ENCODE assay signal across 27 cellular contexts in the genomic region with DNA sequence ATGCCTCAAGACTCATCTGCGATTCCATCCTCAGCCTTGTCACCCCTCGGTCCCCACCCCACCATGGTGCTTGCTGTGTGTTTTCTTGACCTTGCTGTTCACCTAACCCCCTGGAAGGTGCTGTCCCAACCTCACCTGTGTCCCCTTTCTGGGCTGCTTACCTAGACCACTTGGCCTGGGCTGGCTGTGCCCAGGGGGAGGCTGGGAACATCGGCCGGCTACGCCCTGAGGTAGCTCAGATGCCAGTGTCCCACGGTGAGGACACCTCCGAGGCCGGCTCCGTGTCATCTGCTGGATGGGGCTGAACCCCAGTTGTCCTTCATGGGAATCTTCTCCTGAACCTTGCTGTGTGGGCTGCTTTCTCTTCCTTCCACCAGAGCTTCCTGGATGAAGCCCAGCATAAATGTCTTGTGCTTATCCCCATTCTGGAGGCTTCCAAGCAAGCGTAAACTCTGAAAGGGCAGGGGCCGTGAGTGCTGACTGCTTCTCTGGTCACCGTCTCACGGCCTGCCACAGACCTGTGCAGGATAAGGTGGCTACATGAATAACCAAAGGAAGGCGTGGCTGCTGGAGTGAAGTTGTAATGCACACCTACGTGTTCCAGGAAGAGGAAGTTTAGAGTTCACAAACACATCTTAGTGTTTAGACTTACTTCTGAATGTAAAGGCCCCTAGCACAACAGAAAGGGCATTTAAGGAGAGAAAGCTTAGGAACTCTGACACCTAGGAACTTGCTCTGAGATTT.
A peak's percentile ranks its signal among the peaks of the same experiment; 100 is the strongest.
DNase-seq lines count a peak whose midpoint lies in the region; ATAC-seq and TF ChIP-seq lines count a peak whose summit lies in the region.
"Had no signal": no experiment of that assay in that cellular context is flagged by ENCODE, and none has a peak within 500 bp of the region (broad histone marks: within the 10 kb centered on the region; RNA-seq: fewer than 3 reads in every experiment).

No MANE protein-coding gene starts in this region.

- TF ChIP-seq EP300 in upper lobe of left lung (IDR thresholded peaks at IDR 0.05) (no peak), tibial nerve (IDR thresholded peaks at IDR 0.05) (no peak)

- no peak overlapping the region for H3K27ac Mint-ChIP-seq in activated naive CD8-positive, alpha-beta T cell
- H3K27ac Mint-ChIP-seq in activated naive CD8-positive, alpha-beta T cell treated with anti-CD3 and anti-CD28 coated beads for 36 hours: no peak overlapping the region
- H3K27ac Mint-ChIP-seq in activated T-helper 17 cell treated with anti-CD3 and anti-CD28 coated beads, Interleukin-2, amount 50 U/mL, for 72 hours: peak overlapping the region; percentile 63
- H3K27ac Mint-ChIP-seq: activated naive CD4-positive, alpha-beta T cell treated with anti-CD3 and anti-CD28 coated beads, Interleukin-2, amount 50 U/mL, for 24 hours; IgD-negative memory B cell; natural killer cell had no signal

- H3K4me3 ChIP-seq in left lung (peak overlapping the region; percentile 9 to 20), upper lobe of left lung (peak overlapping the region in 3 of 4 donors; percentile 15 to 31 (median 21)), tibial nerve (no peak overlapping the region)
- H3K4me3 ChIP-seq: MG63, pancreas had no signal

- peaks cover 3% of the 10 kb centered on the region for H3K27me3 Mint-ChIP-seq in activated naive CD8-positive, alpha-beta T cell
- peaks cover 6% of the 10 kb centered on the region for H3K27me3 Mint-ChIP-seq in activated naive CD8-positive, alpha-beta T cell treated with anti-CD3 and anti-CD28 coated beads for 36 hours
- H3K27me3 Mint-ChIP-seq in activated T-helper 17 cell treated with anti-CD3 and anti-CD28 coated beads, Interleukin-2, amount 50 U/mL, for 72 hours: no peaks in the 10 kb centered on the region

- no peaks in the 10 kb centered on the region for H3K9me3 Mint-ChIP-seq in activated naive CD8-positive, alpha-beta T cell (ENCODE audit: low read depth)
- no peaks in the 10 kb centered on the region for H3K9me3 Mint-ChIP-seq in activated naive CD8-positive, alpha-beta T cell treated with anti-CD3 and anti-CD28 coated beads for 36 hours
- no peaks in the 10 kb centered on the region for H3K9me3 Mint-ChIP-seq in activated T-helper 17 cell treated with anti-CD3 and anti-CD28 coated beads, Interleukin-2, amount 50 U/mL, for 72 hours
- H3K9me3 Mint-ChIP-seq: activated naive CD4-positive, alpha-beta T cell treated with anti-CD3 and anti-CD28 coated beads, Interleukin-2, amount 50 U/mL, for 24 hours; natural killer cell had no signal

- H3K4me3 Mint-ChIP-seq in activated naive CD8-positive, alpha-beta T cell: peak overlapping the region; percentile 22
- H3K4me3 Mint-ChIP-seq in activated naive CD8-positive, alpha-beta T cell treated with anti-CD3 and anti-CD28 coated beads for 36 hours: no peak overlapping the region
- H3K4me3 Mint-ChIP-seq in activated T-helper 17 cell treated with anti-CD3 and anti-CD28 coated beads, Interleukin-2, amount 50 U/mL, for 72 hours: peak overlapping the region; percentile 77
- H3K4me3 Mint-ChIP-seq: activated naive CD4-positive, alpha-beta T cell treated with anti-CD3 and anti-CD28 coated beads, Interleukin-2, amount 50 U/mL, for 24 hours; natural killer cell had no signal

- TF ChIP-seq POLR2A in upper lobe of left lung (IDR thresholded peaks at IDR 0.05): peak in 1 of 4 donors; percentile 54
- TF ChIP-seq POLR2A in tibial nerve (IDR thresholded peaks at IDR 0.05): no peak

- H3K4me1 Mint-ChIP-seq in activated naive CD8-positive, alpha-beta T cell (ENCODE audit: low read depth): no peaks in the 10 kb centered on the region
- no peaks in the 10 kb centered on the region for H3K4me1 Mint-ChIP-seq in activated naive CD8-positive, alpha-beta T cell treated with anti-CD3 and anti-CD28 coated beads for 36 hours
- H3K4me1 Mint-ChIP-seq in activated T-helper 17 cell treated with anti-CD3 and anti-CD28 coated beads, Interleukin-2, amount 50 U/mL, for 72 hours: no peaks in the 10 kb centered on the region
- H3K4me1 Mint-ChIP-seq: activated naive CD4-positive, alpha-beta T cell treated with anti-CD3 and anti-CD28 coated beads, Interleukin-2, amount 50 U/mL, for 24 hours; natural killer cell had no signal

- intact Hi-C loops in left lung (cut with DNase I): no loop called here

- H3K4me1 ChIP-seq in left lung: no peaks in the 10 kb centered on the region
- no peaks in the 10 kb centered on the region for H3K4me1 ChIP-seq in upper lobe of left lung
- no peaks in the 10 kb centered on the region for H3K4me1 ChIP-seq in tibial nerve
- H3K4me1 ChIP-seq: pancreas had no signal

- H3K27me3 ChIP-seq in left lung (no peaks in the 10 kb centered on the region), upper lobe of left lung (no peaks in the 10 kb centered on the region), tibial nerve (no peaks in the 10 kb centered on the region)
- H3K27me3 ChIP-seq: MG63 had no signal

- no peak overlapping the region for H3K27ac ChIP-seq in left lung
- H3K27ac ChIP-seq in upper lobe of left lung: peak overlapping the region in 1 of 4 donors; percentile 23
- H3K27ac ChIP-seq in tibial nerve: no peak overlapping the region
- H3K27ac ChIP-seq: pancreas, WERI-Rb-1 had no signal

- TF ChIP-seq CTCF in left lung (IDR thresholded peaks at IDR 0.05) (no peak), upper lobe of left lung (IDR thresholded peaks at IDR 0.05) (no peak), tibial nerve (IDR thresholded peaks at IDR 0.05) (no peak)

- no peaks in the 10 kb centered on the region for H3K9me3 ChIP-seq in left lung
- no peaks in the 10 kb centered on the region for H3K9me3 ChIP-seq in upper lobe of left lung
- no peaks in the 10 kb centered on the region for H3K9me3 ChIP-seq in tibial nerve
- H3K9me3 ChIP-seq: MG63, pancreas had no signal

- H3K36me3 ChIP-seq in left lung: no peaks in the 10 kb centered on the region
- no peaks in the 10 kb centered on the region for H3K36me3 ChIP-seq in upper lobe of left lung
- no peaks in the 10 kb centered on the region for H3K36me3 ChIP-seq in tibial nerve
- H3K36me3 ChIP-seq: MG63, pancreas, WERI-Rb-1 had no signal

- no peaks in the 10 kb centered on the region for H3K36me3 Mint-ChIP-seq in activated naive CD8-positive, alpha-beta T cell
- no peaks in the 10 kb centered on the region for H3K36me3 Mint-ChIP-seq in activated naive CD8-positive, alpha-beta T cell treated with anti-CD3 and anti-CD28 coated beads for 36 hours
- no peaks in the 10 kb centered on the region for H3K36me3 Mint-ChIP-seq in activated T-helper 17 cell treated with anti-CD3 and anti-CD28 coated beads, Interleukin-2, amount 50 U/mL, for 72 hours (ENCODE audit: low read depth)
- H3K36me3 Mint-ChIP-seq: activated naive CD4-positive, alpha-beta T cell treated with anti-CD3 and anti-CD28 coated beads, Interleukin-2, amount 50 U/mL, for 24 hours; IgD-negative memory B cell; natural killer cell had no signal

- 49 to 54% methylated on average over 8 to 13 of the region's 15 CpGs for WGBS in upper lobe of left lung, 2 donors
- WGBS in tibial nerve, 2 donors: 83 to 91% methylated on average over 14 to 15 of the region's 15 CpGs

- no peak for DNase-seq in activated naive CD8-positive, alpha-beta T cell treated with anti-CD3 and anti-CD28 coated beads for 36 hours
- DNase-seq in left lung: peak in 1 of 2 donors; percentile 40
- peak; percentile 51 to 66 for DNase-seq in upper lobe of left lung
- DNase-seq in Kasumi-1 (lab: John Stamatoyannopoulos, UW): no peak
- no peak for DNase-seq in tibial nerve (ENCODE audit: low spot score in 2 of 2)
- DNase-seq: activated CD4-positive, alpha-beta T cell treated with anti-CD3 and anti-CD28 coated beads, Interleukin-2, amount 50 U/mL, for 48 hours; activated T-cell treated with anti-CD3 and anti-CD28 coated beads, Interleukin-2, amount 50 U/mL, for 48 hours; C1 segment of cervical spinal cord; DMS 273 treated with DMSO at 0.1 percent for 48 hours; effector CD4-positive, alpha-beta T cell; GDM1; H7; mesendoderm; MG63; natural killer cell; NCI-H1436; NCI-H2107; NCI-H446 treated with DMSO at 0.1 percent for 48 hours; pancreas; right cardiac atrium; stimulated activated CD4-positive, alpha-beta T cell treated with anti-CD3 and anti-CD28 coated beads, Interleukin-12 subunit alpha, Interleukin-12 subunit beta, amount 100 ng/mL, for 4 hours; WERI-Rb-1 had no signal

- peak; percentile 75 for ATAC-seq in activated T-helper 17 cell treated with anti-CD3 and anti-CD28 coated beads, Interleukin-2, amount 50 U/mL, for 72 hours (replicated peaks)
- peak; percentile 83 for ATAC-seq in left lung
- ATAC-seq in upper lobe of left lung (ENCODE audit: low FRiP score in 2 of 2): peak; percentile 32 to 79
- ATAC-seq in HG03280 (IDR thresholded peaks at IDR 0.05; ENCODE audit: unreplicated experiment): no peak
- ATAC-seq: natural killer cell, pancreas, right cardiac atrium had no signal

Comparison
In these comparisons a context has a peak if more than half of its experiments do, and no peak if none do; other contexts are left out.
1. DNase-seq: peak in upper lobe of left lung (2 of 2); none in activated naive CD8-positive, alpha-beta T cell treated with anti-CD3 and anti-CD28 coated beads for 36 hours (single experiment), Kasumi-1 (0 of 2) and tibial nerve (0 of 2).
2. H3K4me3 ChIP-seq: peak in left lung (2 of 2) and upper lobe of left lung (3 of 4); none in tibial nerve (0 of 4).